In genomic region chr6:94215614-94216013, GRCh38 we compare ENCODE assay signal across 22 cellular contexts.
DNase-seq lines count a peak whose midpoint lies in the region; ATAC-seq and TF ChIP-seq lines count a peak whose summit lies in the region.
"Had no signal": no experiment of that assay in that cellular context is flagged by ENCODE, and none has a peak within 500 bp of the region (broad histone marks: within the 10 kb centered on the region; RNA-seq: fewer than 3 reads in every experiment).

No MANE protein-coding gene starts in this region.

- no peak overlapping the region for H2BK120ac ChIP-seq in neuronal stem cell (ENCODE audit: low read depth, low read length)

- H4K20me1 ChIP-seq in Karpas-422 (ENCODE audit: insufficient read depth, low read depth, low read length), result no peaks in the 10 kb centered on the region

- no peaks in the 10 kb centered on the region for H3K79me2 ChIP-seq in Karpas-422 (ENCODE audit: low read length)

- no peaks in the 10 kb centered on the region for H3K9me2 ChIP-seq in Karpas-422 (replicated peaks; ENCODE audit: insufficient read depth, low read length)

- no peak overlapping the region for H4K8ac ChIP-seq in neuronal stem cell (ENCODE audit: low read depth, low read length)

- no CpG with 5 or more reads among the region's 1 CpG for WGBS in neuronal stem cell (ENCODE audit: extremely low coverage in 2 of 2, insufficient read length in 2 of 2, insufficient replicate concordance in 1 of 2), 2 donors
- WGBS in aorta, 2 donors, result 83 to 87% methylated on average over 1 of the region's 1 CpG

- no peak overlapping the region for H3K4ac ChIP-seq in neuronal stem cell (ENCODE audit: low read length)

- H2BK15ac ChIP-seq in neuronal stem cell (ENCODE audit: low read length), result no peak overlapping the region

- no peak overlapping the region for H2BK12ac ChIP-seq in neuronal stem cell (ENCODE audit: low read length)

- intact Hi-C loops in aorta (cut with DNase I), result no loop called here

- no peak overlapping the region for H3K23ac ChIP-seq in neuronal stem cell (ENCODE audit: low read depth, low read length, poor library complexity)

- H3K4me2 ChIP-seq in neuronal stem cell (ENCODE audit: insufficient read depth, low read length, poor library complexity, severe bottlenecking) (no peak overlapping the region), Karpas-422 (ENCODE audit: low read depth, low read length, poor library complexity, severe bottlenecking) (no peak overlapping the region)
- H3K4me2 ChIP-seq: KMS-11 had no signal

- peak overlapping the region; percentile 5 for H3K18ac ChIP-seq in neuronal stem cell (ENCODE audit: low read length)

- H3K4me1 ChIP-seq in neuronal stem cell (ENCODE audit: control insufficient read depth in 2 of 2, insufficient read depth in 1 of 2, low read depth in 1 of 2, low read length in 2 of 2) (peaks cover 2% of the 10 kb centered on the region in 2 donors), aorta (ENCODE audit: control insufficient read depth in 1 of 2, insufficient read depth in 2 of 2, low read length in 2 of 2) (no peaks in the 10 kb centered on the region), Karpas-422 (ENCODE audit: low read length) (no peaks in the 10 kb centered on the region)

- no peak overlapping the region for H2AK5ac ChIP-seq in neuronal stem cell (ENCODE audit: low read depth, low read length)

- no peak for TF ChIP-seq CTCF in WERI-Rb-1 (IDR thresholded peaks at IDR 0.05; ENCODE audit: low read depth, low read length)

- H3K36me3 ChIP-seq in WERI-Rb-1 (no peaks in the 10 kb centered on the region), neuronal stem cell (replicated peaks in 1 of 2; ENCODE audit: control insufficient read depth in 2 of 2, insufficient read depth in 2 of 2, low read length in 2 of 2) (no peaks in the 10 kb centered on the region), aorta (ENCODE audit: control insufficient read depth in 1 of 2, insufficient read depth in 2 of 2, low read length in 1 of 2) (no peaks in the 10 kb centered on the region), Karpas-422 (ENCODE audit: insufficient read depth, low read length) (no peaks in the 10 kb centered on the region)
- H3K36me3 ChIP-seq: SJCRH30 had no signal

- peak; percentile 90 for DNase-seq in G401 (ENCODE audit: low spot score)
- DNase-seq in NCI-H2171 (lab: John Stamatoyannopoulos, UW), result peak; percentile 42
- peak; percentile 62 for DNase-seq in WERI-Rb-1
- DNase-seq in neuronal stem cell (ENCODE audit: low spot score), result no peak
- DNase-seq in hypothalamus (lab: John Stamatoyannopoulos, UW), result no peak
- DNase-seq in aorta, result no peak
- DNase-seq in Karpas-422, result no peak
- DNase-seq: CD4-positive, CD25-positive, alpha-beta regulatory T cell; COR-L47; GDM1; GM23248; HCEC 1CT; IMR-90; MV-4-11; NCI-H1105 treated with DMSO at 0.1 percent for 48 hours; NCI-H2081 treated with DMSO at 0.1 percent for 48 hours; NCI-H2227 treated with DMSO at 0.1 percent for 48 hours; NCI-H510A; OCI-M1; SJCRH30; T-cell had no signal

- no peak overlapping the region for H4K91ac ChIP-seq in neuronal stem cell (ENCODE audit: low read depth, low read length, poor library complexity)

- H2BK5ac ChIP-seq in neuronal stem cell (ENCODE audit: low read length), result no peak overlapping the region

- H3K27me3 ChIP-seq in WERI-Rb-1 (ENCODE audit: insufficient read depth, low read depth, severe bottlenecking) (no peaks in the 10 kb centered on the region), neuronal stem cell (ENCODE audit: control insufficient read depth in 3 of 3, insufficient read depth in 3 of 3, low read depth in 1 of 3, low read length in 3 of 3) (no peaks in the 10 kb centered on the region), aorta (ENCODE audit: control insufficient read depth in 1 of 2, insufficient read depth in 2 of 2, low read length in 1 of 2) (no peaks in the 10 kb centered on the region), Karpas-422 (ENCODE audit: low read length) (no peaks in the 10 kb centered on the region)
- H3K27me3 ChIP-seq: SJCRH30 had no signal

- ATAC-seq in aorta (ENCODE audit: low FRiP score), result no peak
- ATAC-seq: T-cell had no signal

- in situ Hi-C loops in G401 (cut with HindIII; ENCODE audit: low sequenced_read_pairs), result no loop called here

- H3K14ac ChIP-seq in neuronal stem cell (ENCODE audit: low read length), result no peak overlapping the region

- H2AFZ ChIP-seq in neuronal stem cell (ENCODE audit: low read length) (no peak overlapping the region), Karpas-422 (ENCODE audit: low read length) (no peak overlapping the region)
- H2AFZ ChIP-seq: GM23248 had no signal

- H3K4me3 ChIP-seq in WERI-Rb-1 (ENCODE audit: low read depth, low read length) (no peak overlapping the region), neuronal stem cell (ENCODE audit: low read length in 2 of 2) (peak overlapping the region in 1 of 2 donors; percentile 25), aorta (ENCODE audit: low read length in 2 of 2) (no peak overlapping the region), Karpas-422 (ENCODE audit: low read length) (no peak overlapping the region)
- H3K4me3 ChIP-seq: GM23248, SJCRH30 had no signal

- H3K9me3 ChIP-seq in WERI-Rb-1 (ENCODE audit: severe bottlenecking), result no peaks in the 10 kb centered on the region
- no peaks in the 10 kb centered on the region for H3K9me3 ChIP-seq in neuronal stem cell (replicated peaks in 1 of 2; ENCODE audit: control insufficient read depth in 2 of 2, insufficient read depth in 1 of 2, low read depth in 1 of 2, low read length in 2 of 2)
- H3K9me3 ChIP-seq in aorta (ENCODE audit: control insufficient read depth, low read length), result no peaks in the 10 kb centered on the region
- peaks cover 22% of the 10 kb centered on the region for H3K9me3 ChIP-seq in Karpas-422 (ENCODE audit: low read length)
- H3K9me3 ChIP-seq: SJCRH30 had no signal

- H3K27ac ChIP-seq in WERI-Rb-1, result no peak overlapping the region
- no peak overlapping the region for H3K27ac ChIP-seq in neuronal stem cell (replicated peaks; ENCODE audit: low read length)
- no peak overlapping the region for H3K27ac ChIP-seq in aorta (ENCODE audit: low read depth in 1 of 2, low read length in 2 of 2)
- H3K27ac ChIP-seq in Karpas-422 (ENCODE audit: low read length), result no peak overlapping the region
- H3K27ac ChIP-seq: GM23248, KMS-11 had no signal

- H3K79me1 ChIP-seq in neuronal stem cell (ENCODE audit: low read depth, low read length), result no peaks in the 10 kb centered on the region

- no peak overlapping the region for H3K9ac ChIP-seq in neuronal stem cell (ENCODE audit: low read depth, low read length, poor library complexity)
- no peak overlapping the region for H3K9ac ChIP-seq in Karpas-422 (ENCODE audit: low read length)
- H3K9ac ChIP-seq: GM23248, KMS-11 had no signal

Comparison
In these comparisons a context has a peak if more than half of its experiments do, and no peak if none do; other contexts are left out.
1. DNase-seq: peak in G401 (single experiment), NCI-H2171 (single experiment) and WERI-Rb-1 (single experiment); none in neuronal stem cell (single experiment), hypothalamus (0 of 51), aorta (0 of 2) and Karpas-422 (single experiment).